In genomic region chr17:50362661-50363060, GRCh38 we compare ENCODE assay signal across 16 cellular contexts. TPM values are rescaled to one million over a fixed set of nuclear protein-coding genes. Genes with fewer than 3 reads are reported as not detected.
DNase-seq lines count a peak whose midpoint lies in the region; ATAC-seq and TF ChIP-seq lines count a peak whose summit lies in the region.
"Had no signal": no experiment of that assay in that cellular context is flagged by ENCODE, and none has a peak within 500 bp of the region (broad histone marks: within the 10 kb centered on the region; RNA-seq: fewer than 3 reads in every experiment).

No MANE protein-coding gene starts in this region.

- no peak overlapping the region for H3K4me2 ChIP-seq in OCI-LY7 (ENCODE audit: low read length)

- peaks cover 0 to 15% (median 1%) of the 10 kb centered on the region in 3 donors for H3K36me3 Mint-ChIP-seq in immature natural killer cell

- peaks cover 49% of the 10 kb centered on the region for H3K36me3 ChIP-seq in OCI-LY7 (ENCODE audit: insufficient read depth, low read length)

- H3K9me3 Mint-ChIP-seq in immature natural killer cell: no peaks in the 10 kb centered on the region
- H3K9me3 Mint-ChIP-seq: activated B cell treated with CpG ODN at 0.5 μM for 24 hours; activated T-helper 17 cell treated with anti-CD3 and anti-CD28 coated beads, Interleukin-2, amount 50 U/mL, for 72 hours; stimulated activated naive CD8-positive, alpha-beta T cell treated with anti-CD3 and anti-CD28 coated beads, Interleukin-15, Interleukin-2, amounts not matched to agents 100 ng/mL and 50 ng/mL, for 24 hours; T-helper 1 cell treated with Interleukin-12 subunit alpha and Interleukin-12 subunit beta and Interleukin-4 antibody, amounts not matched to agents 30 μg/mL and 1 μg/mL, for 36 hours had no signal

- intact Hi-C loops in OCI-LY7 (cut with micrococcal nuclease; ENCODE audit: unreplicated experiment): loop anchor here (1.0 kb wide), 2 partner anchors 65 to 117 kb away; no protein-coding TSS in a partner anchor

- no peaks in the 10 kb centered on the region for H3K79me2 ChIP-seq in OCI-LY7 (ENCODE audit: insufficient read depth, low read depth, low read length)

- H3K9me3 ChIP-seq in OCI-LY7 (ENCODE audit: low read length): no peaks in the 10 kb centered on the region
- H3K9me3 ChIP-seq: esophagus muscularis mucosa, gastroesophageal sphincter, tibial nerve had no signal

- peak overlapping the region in 1 of 5 donors; percentile 11 for H3K4me3 Mint-ChIP-seq in immature natural killer cell
- H3K4me3 Mint-ChIP-seq: activated B cell treated with CpG ODN at 0.5 μM for 24 hours; stimulated activated naive CD8-positive, alpha-beta T cell treated with anti-CD3 and anti-CD28 coated beads, Interleukin-15, Interleukin-2, amounts not matched to agents 100 ng/mL and 50 ng/mL, for 24 hours had no signal

- no peak overlapping the region for H2AFZ ChIP-seq in OCI-LY7 (ENCODE audit: low read length)

- H3K9me2 ChIP-seq in OCI-LY7 (ENCODE audit: insufficient read depth, low read length): no peaks in the 10 kb centered on the region

- H3K27ac ChIP-seq in 22Rv1 (peak overlapping the region; percentile 38), OCI-LY7 (ENCODE audit: low read depth, low read length, poor library complexity, severe bottlenecking) (peak overlapping the region; percentile 17)

- H3K4me3 ChIP-seq in OCI-LY7 (ENCODE audit: low read depth, low read length, poor library complexity, severe bottlenecking): no peak overlapping the region
- H3K4me3 ChIP-seq: esophagus muscularis mucosa, gastroesophageal sphincter, lung, tibial nerve had no signal

- H3K27ac Mint-ChIP-seq in immature natural killer cell: peak overlapping the region in 5 of 6 donors; percentile 12 to 84 (median 60)
- H3K27ac Mint-ChIP-seq: activated B cell treated with CpG ODN at 0.5 μM for 24 hours had no signal

- DNase-seq in DMS53 (lab: John Stamatoyannopoulos, UW) (peak; percentile 49), DMS53 treated with DMSO at 0.1 percent for 48 hours (lab: John Stamatoyannopoulos, UW; ENCODE audit: unreplicated experiment) (no peak), OCI-LY7 (ENCODE audit: low spot score) (no peak), immature natural killer cell (no peak), SKM-1 (lab: John Stamatoyannopoulos, UW; ENCODE audit: unreplicated experiment) (no peak)
- DNase-seq: activated B cell treated with CpG ODN at 0.5 μM for 24 hours had no signal

- TF ChIP-seq CTCF in 22Rv1 (IDR thresholded peaks at IDR 0.05) (no peak), OCI-LY7 (conservative IDR thresholded peaks at IDR 0.05; ENCODE audit: low read length) (no peak)

- CTCF ChIA-PET in OCI-LY7 (lab: Charles Lee; ENCODE audit: unreplicated experiment): interaction anchor here (0.6 to 2.1 kb wide), 4 partner anchors 28 to 1536 kb away, joined by 3 to 9 read pairs (median 4); partner anchors contain the start of gene LRRC59

- peaks cover 4% of the 10 kb centered on the region for H3K4me1 ChIP-seq in OCI-LY7 (ENCODE audit: insufficient read depth, low read length, poor library complexity, severe bottlenecking)

- peaks cover 8 to 10% of the 10 kb centered on the region in 2 donors for H3K4me1 Mint-ChIP-seq in immature natural killer cell

- TSS peak; percentile 22 for BruUV-seq in OCI-LY7 (replicated peaks; lab: Mats Ljungman, UMichigan)

- POLR2A ChIA-PET in OCI-LY7 (lab: Charles Lee): interaction anchor here (0.7 to 3.2 kb wide), 3 partner anchors 10 to 447 kb away, joined by 4 to 17 read pairs (median 6); partner anchors contain the start of genes EME1, LRRC59 and MRPL27

- H4K20me1 ChIP-seq in OCI-LY7 (ENCODE audit: insufficient read depth, low read length): no peaks in the 10 kb centered on the region

- no peak for ATAC-seq in GM21381 (IDR thresholded peaks at IDR 0.05; ENCODE audit: unreplicated experiment)
- no peak for ATAC-seq in GM21717 (IDR thresholded peaks at IDR 0.05; ENCODE audit: unreplicated experiment)

- H3K27me3 Mint-ChIP-seq in immature natural killer cell (ENCODE audit: low read depth in 3 of 3): peaks cover 0 to 3% (median 0%) of the 10 kb centered on the region in 3 donors
- H3K27me3 Mint-ChIP-seq: activated B cell treated with CpG ODN at 0.5 μM for 24 hours; activated T-helper 17 cell treated with anti-CD3 and anti-CD28 coated beads, Interleukin-2, amount 50 U/mL, for 72 hours; stimulated activated naive CD8-positive, alpha-beta T cell treated with anti-CD3 and anti-CD28 coated beads, Interleukin-15, Interleukin-2, amounts not matched to agents 100 ng/mL and 50 ng/mL, for 24 hours had no signal

RNA-seq across cellular contexts. Expression of gene MRPL27, which starts 10.3 kb away (rescaled TPM):
- total RNA-seq in OCI-LY7 (2014; rRNA removed; shearing (Covaris generic)): 80.2 and 85.1 TPM in 2 replicates
- 63.9 and 68.8 TPM in 2 replicates for total RNA-seq in OCI-LY7 (2022)
- 10 to 100 TPM; 47.8 to 69.1 (median 49.4) TPM for polyA plus RNA-seq in immature natural killer cell

RNA-seq across cellular contexts. Expression of gene EME1, which starts 10.4 kb away (rescaled TPM):
- total RNA-seq in OCI-LY7 (2014; rRNA removed; shearing (Covaris generic)): 25.2 and 34.0 TPM in 2 replicates
- 34.2 and 38.2 TPM in 2 replicates for total RNA-seq in OCI-LY7 (2022)
- polyA plus RNA-seq in immature natural killer cell: under 1 TPM in 2 of 3 donors, not detected in 1; 0.47 to 0.85 TPM
- total RNA-seq: esophagus muscularis mucosa had no signal

RNA-seq across cellular contexts. Expression of gene XYLT2, which starts 16.7 kb away (rescaled TPM):
- 22.4 and 22.5 TPM in 2 replicates for total RNA-seq in OCI-LY7 (2014; rRNA removed; shearing (Covaris generic))
- total RNA-seq in OCI-LY7 (2022): 20.9 and 25.5 TPM in 2 replicates
- 10 to 100 TPM in 1 of 3 donors, 1 to 10 TPM in 2; 6.8 to 17.4 (median 7.1) TPM for polyA plus RNA-seq in immature natural killer cell

RNA-seq across cellular contexts. Expression of gene LRRC59, which starts 34.7 kb away (rescaled TPM):
- total RNA-seq in OCI-LY7 (2014; rRNA removed; shearing (Covaris generic)): 81.9 and 87.4 TPM in 2 replicates
- 111 and 125 TPM in 2 replicates for total RNA-seq in OCI-LY7 (2022)
- 10 to 100 TPM; 16.8 to 30.3 (median 23.9) TPM for polyA plus RNA-seq in immature natural killer cell
